In the genomic region with DNA sequence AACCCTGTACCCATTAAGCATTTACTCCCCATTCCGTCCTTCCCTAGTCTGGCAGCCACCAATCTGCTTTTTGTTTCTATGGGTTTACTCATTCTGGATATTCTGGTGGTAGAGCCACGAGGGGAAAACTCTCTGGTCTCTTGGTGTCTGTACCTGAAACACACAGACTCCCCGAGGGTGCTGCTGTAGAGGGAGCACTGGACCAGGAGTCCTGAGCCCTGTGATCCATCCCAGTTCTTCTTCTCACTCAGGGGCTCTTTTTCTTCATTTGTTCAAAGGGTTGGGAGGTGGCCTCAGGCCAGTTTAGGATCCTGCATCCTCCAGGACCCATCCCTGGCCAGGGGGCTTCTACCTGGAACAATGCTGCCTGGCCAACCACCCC, we compare ENCODE assay signal across 8 cellular contexts. TPM values are rescaled to one million over a fixed set of nuclear protein-coding genes. Genes with fewer than 3 reads are reported as not detected.
DNase-seq lines count a peak whose midpoint lies in the region; ATAC-seq and TF ChIP-seq lines count a peak whose summit lies in the region.
"Had no signal": no experiment of that assay in that cellular context is flagged by ENCODE, and none has a peak within 500 bp of the region (broad histone marks: within the 10 kb centered on the region; RNA-seq: fewer than 3 reads in every experiment).

No MANE protein-coding gene starts in this region.

- peak overlapping the region; percentile 61 for H3K27ac ChIP-seq in WERI-Rb-1
- H3K27ac ChIP-seq in osteoblast (ENCODE audit: low read depth, low read length): no peak overlapping the region

- peak overlapping the region; percentile 54 for H3K4me2 ChIP-seq in osteoblast (ENCODE audit: insufficient read depth, low read length)

- H4K20me1 ChIP-seq in osteoblast (ENCODE audit: insufficient read depth, low read length): no peaks in the 10 kb centered on the region

- no peaks in the 10 kb centered on the region for H3K79me2 ChIP-seq in osteoblast (ENCODE audit: insufficient read depth, low read length)

- H3K9me3 ChIP-seq in WERI-Rb-1 (ENCODE audit: severe bottlenecking) (no peaks in the 10 kb centered on the region), osteoblast (ENCODE audit: low read depth, low read length) (no peaks in the 10 kb centered on the region)

- H3K4me3 Mint-ChIP-seq in CD14-positive monocyte: no peak overlapping the region

- no peaks in the 10 kb centered on the region for H3K9me3 Mint-ChIP-seq in CD14-positive monocyte

- TF ChIP-seq CTCF in CD14-positive monocyte (IDR thresholded peaks at IDR 0.05) (no peak), WERI-Rb-1 (IDR thresholded peaks at IDR 0.05; ENCODE audit: low read depth, low read length) (no peak), osteoblast (IDR thresholded peaks at IDR 0.05; ENCODE audit: extremely low read depth, low read depth, low read length) (no peak)

- ATAC-seq in HG03571 (IDR thresholded peaks at IDR 0.05; ENCODE audit: unreplicated experiment) (no peak), HG03025 (IDR thresholded peaks at IDR 0.05; ENCODE audit: low FRiP score, unreplicated experiment) (no peak)

- H3K36me3 ChIP-seq in WERI-Rb-1: peaks cover 3% of the 10 kb centered on the region; the same call in 1 of the 2 replicates
- no peaks in the 10 kb centered on the region for H3K36me3 ChIP-seq in osteoblast (ENCODE audit: insufficient read depth, low read length)

- H3K27ac Mint-ChIP-seq in CD14-positive monocyte: peak overlapping the region in 6 of 7 donors; percentile 60 to 91 (median 80)

- peaks cover 32% of the 10 kb centered on the region for H3K4me1 ChIP-seq in osteoblast (ENCODE audit: insufficient read depth, low read length)

- intact Hi-C loops in CD14-positive monocyte (cut with micrococcal nuclease): no loop called here

- H2AFZ ChIP-seq in osteoblast (ENCODE audit: low read length): no peak overlapping the region

- H3K27me3 Mint-ChIP-seq in CD14-positive monocyte (ENCODE audit: low read depth in 3 of 3): peaks cover 0 to 2% (median 2%) of the 10 kb centered on the region in 3 donors

- H3K27me3 ChIP-seq in WERI-Rb-1 (ENCODE audit: insufficient read depth, low read depth, severe bottlenecking) (no peaks in the 10 kb centered on the region), osteoblast (ENCODE audit: insufficient read depth, low read length) (no peaks in the 10 kb centered on the region)

- no peaks in the 10 kb centered on the region for H3K36me3 Mint-ChIP-seq in CD14-positive monocyte

- no peak overlapping the region for H3K4me3 ChIP-seq in WERI-Rb-1 (ENCODE audit: low read depth, low read length)
- no peak overlapping the region for H3K4me3 ChIP-seq in osteoblast (ENCODE audit: insufficient read depth, low read length)

- DNase-seq in CD14-positive monocyte (ENCODE audit: low spot score): no peak
- DNase-seq in WERI-Rb-1: no peak
- DNase-seq in osteoblast (ENCODE audit: insufficient read length, low spot score, missing footprints): peak; percentile 23
- no peak for DNase-seq in NCI-H2107 (lab: John Stamatoyannopoulos, UW)
- DNase-seq: cerebellar nuclear complex, midbrain had no signal

- peaks cover 51% of the 10 kb centered on the region for H3K4me1 Mint-ChIP-seq in CD14-positive monocyte

RNA-seq across cellular contexts. Expression of gene HEXIM2, which starts 14.1 kb away (rescaled TPM):
- 1 to 10 TPM; 2.5 to 2.9 TPM for polyA plus RNA-seq in CD14-positive monocyte
- 10.0 and 10.9 TPM in 2 replicates for total RNA-seq in osteoblast

RNA-seq across cellular contexts. Expression of gene HEXIM1, which starts 27.5 kb away (rescaled TPM):
- polyA plus RNA-seq in CD14-positive monocyte: 1 to 10 TPM; 2.2 to 2.5 TPM
- 10.9 and 12.1 TPM in 2 replicates for total RNA-seq in osteoblast

RNA-seq across cellular contexts. Expression of gene ACBD4, which starts 40.3 kb away (rescaled TPM):
- 1 to 10 TPM; 4.8 to 6.2 TPM for polyA plus RNA-seq in CD14-positive monocyte
- 4.7 and 6.2 TPM in 2 replicates for total RNA-seq in osteoblast

RNA-seq across cellular contexts. Expression of gene PLCD3, which starts 43.4 kb away (rescaled TPM):
- 1 to 10 TPM in 1 of 2 donors, under 1 TPM in 1; 0.97 to 2.5 TPM for polyA plus RNA-seq in CD14-positive monocyte
- total RNA-seq in osteoblast: 31.5 and 47.7 TPM in 2 replicates

RNA-seq across cellular contexts. Expression of gene FMNL1, which starts 45.9 kb away (rescaled TPM):
- 10 to 100 TPM; 23.8 to 24.8 TPM for polyA plus RNA-seq in CD14-positive monocyte
- total RNA-seq in osteoblast: 2.7 and 3.6 TPM in 2 replicates
